Comparison of ENCODE assay signal across 23 cellular contexts in the genomic region with DNA sequence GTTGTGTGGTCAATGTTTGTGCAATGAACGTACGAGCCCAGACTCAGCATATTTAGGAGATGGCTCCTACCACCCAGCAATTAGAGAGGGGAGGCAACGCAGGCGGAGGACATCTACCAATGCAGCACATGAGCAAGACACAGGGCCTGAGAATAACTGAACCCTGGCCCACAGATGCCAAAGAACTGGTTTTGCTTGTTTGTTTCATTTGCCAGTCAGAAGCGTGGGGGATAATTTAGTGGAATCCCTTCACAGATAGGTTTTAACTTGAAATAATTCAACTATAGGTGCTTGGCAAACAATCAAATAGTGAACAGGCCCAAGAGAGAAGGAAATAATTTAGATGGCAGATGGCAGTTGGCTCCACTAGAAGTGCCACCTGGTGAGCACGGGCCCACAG. TPM values are rescaled to one million over a fixed set of nuclear protein-coding genes. Genes with fewer than 3 reads are reported as not detected.
DNase-seq lines count a peak whose midpoint lies in the region; ATAC-seq and TF ChIP-seq lines count a peak whose summit lies in the region.
"Had no signal": no experiment of that assay in that cellular context is flagged by ENCODE, and none has a peak within 500 bp of the region (broad histone marks: within the 10 kb centered on the region; RNA-seq: fewer than 3 reads in every experiment).

No MANE protein-coding gene starts in this region.

- H3K9me3 ChIP-seq in WERI-Rb-1 (ENCODE audit: severe bottlenecking), result peaks cover 15% of the 10 kb centered on the region
- peaks cover 0 to 6% (median 0%) of the 10 kb centered on the region in 3 experiments for H3K9me3 ChIP-seq in naive thymus-derived CD4-positive, alpha-beta T cell (ENCODE audit: control insufficient read depth in 2 of 3, low read length in 3 of 3)
- H3K9me3 ChIP-seq in breast epithelium, result no peaks in the 10 kb centered on the region
- H3K9me3 ChIP-seq: prostate gland had no signal

- DNase-seq in NCI-H2171 treated with DMSO at 0.1 percent for 48 hours (lab: John Stamatoyannopoulos, UW), result peak; percentile 97
- no peak for DNase-seq in NCI-H2171 (lab: John Stamatoyannopoulos, UW)
- DNase-seq in D341Med (ENCODE audit: low spot score), result peak; percentile 72
- DNase-seq in WERI-Rb-1, result no peak
- no peak for DNase-seq in naive thymus-derived CD4-positive, alpha-beta T cell
- DNase-seq in breast epithelium (ENCODE audit: low spot score in 2 of 2), result no peak
- DNase-seq in NCI-H2107 (lab: John Stamatoyannopoulos, UW), result no peak
- DNase-seq: activated CD4-positive, CD25-positive, alpha-beta regulatory T cell; body of pancreas; effector memory CD4-positive, alpha-beta T cell; esophagus squamous epithelium; hypothalamus; NCI-H2029; RPMI8226; stimulated activated CD8-positive, alpha-beta memory T cell treated with anti-CD3 and anti-CD28 coated beads, Interleukin-4, amount 100 ng/mL, for 48 hours; T-helper 9 cell; upper lobe of right lung had no signal

- H3K4me3 Mint-ChIP-seq in naive thymus-derived CD4-positive, alpha-beta T cell, result peak overlapping the region in 6 of 10 donors; percentile 7 to 76 (median 50)

- H3K27ac ChIP-seq in WERI-Rb-1 (peak overlapping the region; percentile 46), breast epithelium (no peak overlapping the region)
- H3K27ac ChIP-seq in naive thymus-derived CD4-positive, alpha-beta T cell (ENCODE audit: low read depth, low read length), result no peak overlapping the region
- H3K27ac ChIP-seq: body of pancreas, esophagus squamous epithelium, gastroesophageal sphincter, KMS-11, prostate gland, upper lobe of right lung had no signal

- H3K4me3 ChIP-seq in WERI-Rb-1 (ENCODE audit: low read depth, low read length), result no peak overlapping the region
- no peak overlapping the region for H3K4me3 ChIP-seq in naive thymus-derived CD4-positive, alpha-beta T cell (ENCODE audit: low read length)
- H3K4me3 ChIP-seq in breast epithelium, result no peak overlapping the region
- H3K4me3 ChIP-seq: body of pancreas, esophagus squamous epithelium, gastroesophageal sphincter, prostate gland, upper lobe of right lung had no signal

- H3K4me1 Mint-ChIP-seq in naive thymus-derived CD4-positive, alpha-beta T cell, result peaks cover 36 to 52% (median 48%) of the 10 kb centered on the region in 7 donors

- H3K27me3 Mint-ChIP-seq in naive thymus-derived CD4-positive, alpha-beta T cell, result no peaks in the 10 kb centered on the region

- H3K36me3 ChIP-seq in WERI-Rb-1, result no peaks in the 10 kb centered on the region
- H3K36me3 ChIP-seq in naive thymus-derived CD4-positive, alpha-beta T cell (ENCODE audit: control insufficient read depth in 2 of 3, insufficient read depth in 3 of 3, low read length in 3 of 3), result no peaks in the 10 kb centered on the region
- H3K36me3 ChIP-seq in breast epithelium, result no peaks in the 10 kb centered on the region
- H3K36me3 ChIP-seq: esophagus squamous epithelium, gastroesophageal sphincter, prostate gland, upper lobe of right lung had no signal

- peaks cover 0 to 48% (median 0%) of the 10 kb centered on the region in 5 donors for H3K36me3 Mint-ChIP-seq in naive thymus-derived CD4-positive, alpha-beta T cell

- CTCF ChIA-PET in naive thymus-derived CD4-positive, alpha-beta T cell (lab: Charles Lee), result no interaction called here

- TF ChIP-seq CTCF in WERI-Rb-1 (IDR thresholded peaks at IDR 0.05; ENCODE audit: low read depth, low read length) (no peak), breast epithelium (IDR thresholded peaks at IDR 0.05) (no peak)

- no peak for ATAC-seq in naive thymus-derived CD4-positive, alpha-beta T cell
- no peak for ATAC-seq in HG02759 (IDR thresholded peaks at IDR 0.05; ENCODE audit: unreplicated experiment)
- ATAC-seq: body of pancreas, gastroesophageal sphincter, HCT116, upper lobe of right lung had no signal

- intact Hi-C loops in naive thymus-derived CD4-positive, alpha-beta T cell (cut with micrococcal nuclease), result no loop called here
- intact Hi-C loops in breast epithelium (cut with DNase I; ENCODE audit: low total_unique reads), result loop anchor here (1.0 kb wide), 1 partner anchor 9 kb away; no protein-coding TSS in a partner anchor

- POLR2A ChIA-PET in naive thymus-derived CD4-positive, alpha-beta T cell (lab: Charles Lee), result interaction anchor here (0.8 kb wide), 1 partner anchor 10 kb away, joined by 4 read pairs; no protein-coding TSS in a partner anchor

- H3K9me3 Mint-ChIP-seq in naive thymus-derived CD4-positive, alpha-beta T cell, result peaks cover 0 to 16% (median 1%) of the 10 kb centered on the region in 11 donors

- peaks cover 42 to 45% of the 10 kb centered on the region in 2 donors for H3K4me1 ChIP-seq in naive thymus-derived CD4-positive, alpha-beta T cell (ENCODE audit: control insufficient read depth in 2 of 2, insufficient read depth in 2 of 2, low read length in 2 of 2)
- H3K4me1 ChIP-seq in breast epithelium, result peaks cover 0 to under 1% of the 10 kb centered on the region in 2 donors
- H3K4me1 ChIP-seq: gastroesophageal sphincter, prostate gland, upper lobe of right lung had no signal

- TF ChIP-seq POLR2A in breast epithelium (IDR thresholded peaks at IDR 0.05), result no peak

- peak overlapping the region in 8 of 9 donors; percentile 80 to 95 (median 92) for H3K27ac Mint-ChIP-seq in naive thymus-derived CD4-positive, alpha-beta T cell

- no peaks in the 10 kb centered on the region for H3K27me3 ChIP-seq in WERI-Rb-1 (ENCODE audit: insufficient read depth, low read depth, severe bottlenecking)
- H3K27me3 ChIP-seq in naive thymus-derived CD4-positive, alpha-beta T cell (ENCODE audit: control insufficient read depth in 2 of 2, insufficient read depth in 2 of 2, low read length in 2 of 2), result no peaks in the 10 kb centered on the region
- H3K27me3 ChIP-seq in breast epithelium, result no peaks in the 10 kb centered on the region
- H3K27me3 ChIP-seq: body of pancreas, esophagus squamous epithelium, gastroesophageal sphincter, upper lobe of right lung had no signal

RNA-seq across cellular contexts. Expression of a gene that starts 54.8 kb away (rescaled TPM):
- 1 to 10 TPM in 1 of 5 experiments, under 1 TPM in 4; 0.46 to 5.1 (median 0.77) TPM for total RNA-seq in naive thymus-derived CD4-positive, alpha-beta T cell
- 1 to 10 TPM in 1 of 2 donors, under 1 TPM in 1; 0.58 to 2.1 TPM for polyA plus RNA-seq in naive thymus-derived CD4-positive, alpha-beta T cell
- total RNA-seq in breast epithelium, result under 1 TPM in 2 of 3 donors, not detected in 1; 0.15 to 0.80 TPM
- total RNA-seq: HT-29 had no signal

Comparison
In these comparisons a context has a peak if more than half of its experiments do, and no peak if none do; other contexts are left out.
1. DNase-seq: peak in NCI-H2171 treated with DMSO at 0.1 percent for 48 hours (single experiment) and D341Med (single experiment); none in NCI-H2171 (single experiment), WERI-Rb-1 (single experiment), naive thymus-derived CD4-positive, alpha-beta T cell (0 of 9), breast epithelium (0 of 2) and NCI-H2107 (single experiment).